In genomic region chr4:38009421-38009820, GRCh38 we compare ENCODE assay signal across 14 cellular contexts. TPM values are rescaled to one million over a fixed set of nuclear protein-coding genes. Genes with fewer than 3 reads are reported as not detected.
"Had no signal": no experiment of that assay in that cellular context is flagged by ENCODE, and none has a peak within 500 bp of the region (broad histone marks: within the 10 kb centered on the region; RNA-seq: fewer than 3 reads in every experiment).

No MANE protein-coding gene starts in this region.

- H3K27me3 ChIP-seq: ascending aorta, esophagus muscularis mucosa, foreskin keratinocyte, ovary, right lobe of liver had no signal

- H3K36me3 ChIP-seq: ovary, right lobe of liver had no signal

- H3K9me3 ChIP-seq: ascending aorta, esophagus muscularis mucosa, ovary, right lobe of liver had no signal

- DNase-seq: activated CD4-positive, alpha-beta T cell treated with anti-CD3 and anti-CD28 coated beads, Interleukin-2, amount 50 U/mL, for 4 hours; activated gamma-delta T cell; effector CD8-positive, alpha-beta T cell; foreskin keratinocyte; kidney glomerular epithelial cell; mesendoderm; naive thymus-derived CD8-positive, alpha-beta T cell; ovary; right lobe of liver; stimulated activated naive B cell treated with anti-CD40 and anti-IgM and Interleukin-4, amounts not matched to agents 10 μg/mL and 1 μg/mL and 100 μg/mL, for 72 hours had no signal

- H3K27ac ChIP-seq: foreskin keratinocyte, right lobe of liver had no signal

- H3K4me3 ChIP-seq: esophagus muscularis mucosa, ovary, right lobe of liver had no signal

- ATAC-seq: foreskin keratinocyte; naive thymus-derived CD8-positive, alpha-beta T cell; right lobe of liver had no signal

- H3K4me1 ChIP-seq: foreskin keratinocyte, right lobe of liver had no signal

RNA-seq across cellular contexts. Expression of gene PTTG2, which starts 49.2 kb away (rescaled TPM):
- total RNA-seq: ascending aorta, endothelial cell of umbilical vein, foreskin keratinocyte had no signal
- polyA plus RNA-seq: adipose tissue; endothelial cell of umbilical vein; foreskin keratinocyte; naive thymus-derived CD8-positive, alpha-beta T cell had no signal
